ENCODE assay signal across 8 cellular contexts in genomic region chr6:26607434-26608230, GRCh38. TPM values are rescaled to one million over a fixed set of nuclear protein-coding genes. Genes with fewer than 3 reads are reported as not detected.
DNase-seq lines count a peak whose midpoint lies in the region; ATAC-seq and TF ChIP-seq lines count a peak whose summit lies in the region.

No MANE protein-coding gene starts in this region.

- H3K36me3 Mint-ChIP-seq in activated B cell treated with CpG ODN at 0.5 μM for 24 hours (ENCODE audit: low read depth), result peaks cover 2% of the 10 kb centered on the region
- H3K36me3 Mint-ChIP-seq in dendritic cell treated with granulocyte-macrophage colony-stimulating factor and Interleukin-4, amounts not matched to agents 40 ng/mL and 50 ng/mL, for 4 days (ENCODE audit: low read depth), result no peaks in the 10 kb centered on the region

- TF ChIP-seq CTCF in activated B cell treated with CpG ODN at 0.5 μM for 24 hours (IDR thresholded peaks at IDR 0.05), result no peak
- TF ChIP-seq CTCF in lower lobe of right lung (IDR thresholded peaks at IDR 0.05), result peak; percentile 75

- intact Hi-C loops in activated B cell treated with CpG ODN at 0.5 μM for 24 hours (cut with micrococcal nuclease), result loop anchor here (1.0 to 5.0 kb wide), 2 partner anchors 472 to 550 kb away; no protein-coding TSS in a partner anchor
- intact Hi-C loops in dendritic cell treated with granulocyte-macrophage colony-stimulating factor and Interleukin-4, amounts not matched to agents 40 ng/mL and 50 ng/mL, for 4 days (cut with micrococcal nuclease), result loop anchor here (1.0 to 10.0 kb wide), 2 partner anchors 472 to 537 kb away; a partner anchor contains a TSS
- intact Hi-C loops in lower lobe of right lung (cut with DNase I), result no loop called here

- H3K27ac ChIP-seq in lower lobe of right lung, result no peak overlapping the region

- peak; percentile 33 for DNase-seq in activated CD4-positive, CD25-positive, alpha-beta regulatory T cell treated with anti-CD3 and anti-CD28 coated beads, Interleukin-2, amount 50 U/mL, for 16 hours (ENCODE audit: low read depth, low spot score)
- no peak for DNase-seq in activated CD4-positive, CD25-positive, alpha-beta regulatory T cell treated with anti-CD3 and anti-CD28 coated beads, Interleukin-2, amount 50 U/mL, for 72 hours
- DNase-seq in NCI-H345 treated with DMSO at 0.1 percent for 48 hours (lab: John Stamatoyannopoulos, UW; ENCODE audit: unreplicated experiment) (peak; percentile 45), activated B cell treated with CpG ODN at 0.5 μM for 24 hours (no peak), lower lobe of right lung (no peak)
- DNase-seq in stimulated activated naive CD8-positive, alpha-beta T cell treated with anti-CD3 and anti-CD28 coated beads, Interleukin-15, Interleukin-2, amounts not matched to agents 100 U/mL and 50 U/mL, for 24 hours, result peak; percentile 56

- no peak overlapping the region for H3K4me3 Mint-ChIP-seq in activated B cell treated with CpG ODN at 0.5 μM for 24 hours
- H3K4me3 Mint-ChIP-seq in dendritic cell treated with granulocyte-macrophage colony-stimulating factor and Interleukin-4, amounts not matched to agents 40 ng/mL and 50 ng/mL, for 4 days, result peak overlapping the region; percentile 30

- no peaks in the 10 kb centered on the region for H3K36me3 ChIP-seq in lower lobe of right lung

- no peaks in the 10 kb centered on the region for H3K9me3 ChIP-seq in lower lobe of right lung

- POLR2A ChIA-PET in activated B cell treated with CpG ODN at 0.5 μM for 24 hours (lab: Charles Lee), result no interaction called here

- H3K4me1 ChIP-seq in lower lobe of right lung, result peaks cover 3% of the 10 kb centered on the region

- ATAC-seq in HG03108 (IDR thresholded peaks at IDR 0.05; ENCODE audit: unreplicated experiment) (peak; percentile 59), activated B cell treated with CpG ODN at 0.5 μM for 24 hours (ENCODE audit: low read depth) (peak; percentile 82), lower lobe of right lung (peak; percentile 79 to 82)
- ATAC-seq in stimulated activated naive CD8-positive, alpha-beta T cell treated with anti-CD3 and anti-CD28 coated beads, Interleukin-15, Interleukin-2, amounts not matched to agents 100 U/mL and 50 U/mL, for 24 hours, result peak; percentile 89

- CTCF ChIA-PET in activated B cell treated with CpG ODN at 0.5 μM for 24 hours (lab: Charles Lee), result interaction anchor here (1.7 kb wide), 1 partner anchor 472 kb away, joined by 13 read pairs; no protein-coding TSS in a partner anchor

- no peak overlapping the region for H3K27ac Mint-ChIP-seq in activated B cell treated with CpG ODN at 0.5 μM for 24 hours
- H3K27ac Mint-ChIP-seq in dendritic cell treated with granulocyte-macrophage colony-stimulating factor and Interleukin-4, amounts not matched to agents 40 ng/mL and 50 ng/mL, for 4 days, result no peak overlapping the region

- H3K27me3 Mint-ChIP-seq in activated B cell treated with CpG ODN at 0.5 μM for 24 hours, result peaks cover 8% of the 10 kb centered on the region
- H3K27me3 Mint-ChIP-seq in dendritic cell treated with granulocyte-macrophage colony-stimulating factor and Interleukin-4, amounts not matched to agents 40 ng/mL and 50 ng/mL, for 4 days, result peaks cover 30% of the 10 kb centered on the region

- no peaks in the 10 kb centered on the region for H3K4me1 Mint-ChIP-seq in activated B cell treated with CpG ODN at 0.5 μM for 24 hours
- peaks cover 30% of the 10 kb centered on the region for H3K4me1 Mint-ChIP-seq in dendritic cell treated with granulocyte-macrophage colony-stimulating factor and Interleukin-4, amounts not matched to agents 40 ng/mL and 50 ng/mL, for 4 days (ENCODE audit: low read depth)

- H3K27me3 ChIP-seq in lower lobe of right lung (ENCODE audit: low read depth), result peaks cover 13% of the 10 kb centered on the region

- H3K4me3 ChIP-seq in lower lobe of right lung, result peak overlapping the region; percentile 37

- H3K9me3 Mint-ChIP-seq in activated B cell treated with CpG ODN at 0.5 μM for 24 hours, result no peaks in the 10 kb centered on the region
- H3K9me3 Mint-ChIP-seq in dendritic cell treated with granulocyte-macrophage colony-stimulating factor and Interleukin-4, amounts not matched to agents 40 ng/mL and 50 ng/mL, for 4 days, result no peaks in the 10 kb centered on the region

RNA-seq across cellular contexts. Expression of gene ABT1, which starts 10.9 kb away (rescaled TPM):
- total RNA-seq in activated B cell treated with CpG ODN at 0.5 μM for 24 hours, result 30.7 and 30.8 TPM in 2 replicates
- 13.5 TPM for total RNA-seq in lower lobe of right lung

RNA-seq across cellular contexts. Expression of gene ZNF322, which starts 51.9 kb away (rescaled TPM):
- total RNA-seq in activated B cell treated with CpG ODN at 0.5 μM for 24 hours, result 18.9 and 20.4 TPM in 2 replicates
- total RNA-seq in lower lobe of right lung, result 25.6 TPM

Comparison
In these comparisons a context has a peak if more than half of its experiments do, and no peak if none do; other contexts are left out.
1. DNase-seq: peak in activated CD4-positive, CD25-positive, alpha-beta regulatory T cell treated with anti-CD3 and anti-CD28 coated beads, Interleukin-2, amount 50 U/mL, for 16 hours (single experiment), NCI-H345 treated with DMSO at 0.1 percent for 48 hours (single experiment) and stimulated activated naive CD8-positive, alpha-beta T cell treated with anti-CD3 and anti-CD28 coated beads, Interleukin-15, Interleukin-2, amounts not matched to agents 100 U/mL and 50 U/mL, for 24 hours (single experiment); none in activated CD4-positive, CD25-positive, alpha-beta regulatory T cell treated with anti-CD3 and anti-CD28 coated beads, Interleukin-2, amount 50 U/mL, for 72 hours (single experiment), activated B cell treated with CpG ODN at 0.5 μM for 24 hours (single experiment) and lower lobe of right lung (single experiment).
2. Peak in every context shown above with its lines, with median percentiles within 50 percentile points of each other: ATAC-seq.